In the genomic region with DNA sequence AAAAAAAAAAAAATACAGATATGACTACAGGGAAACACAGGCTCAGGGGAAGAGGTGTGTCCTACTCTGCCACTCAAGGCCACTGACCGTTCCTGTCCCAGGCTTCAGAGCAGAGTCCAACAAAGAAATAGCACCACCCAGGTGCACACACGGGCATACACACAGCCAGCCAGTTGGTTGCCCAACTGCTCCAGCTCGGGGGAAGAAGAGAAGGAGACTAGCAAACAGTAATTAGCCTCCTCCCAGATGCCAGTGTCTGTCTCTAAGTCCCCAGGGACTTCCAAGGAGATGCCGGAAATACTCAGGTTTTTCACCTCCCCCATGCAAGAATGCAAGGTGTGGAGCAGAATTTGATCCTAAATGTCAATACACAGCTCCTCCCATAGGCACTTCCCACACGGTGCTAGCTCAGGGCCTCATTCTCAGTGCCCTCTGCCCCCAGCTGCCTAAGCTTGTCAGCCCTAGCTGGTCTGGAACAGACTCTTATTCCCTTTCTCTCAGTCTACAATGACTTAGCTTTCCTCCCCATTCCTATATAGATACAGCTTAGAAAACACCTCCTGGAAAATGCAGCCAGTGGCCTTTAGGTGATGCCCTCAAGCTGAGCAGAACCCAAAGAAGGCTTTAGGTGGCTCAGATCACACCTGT, we compare ENCODE assay signal across 10 cellular contexts. TPM values are rescaled to one million over a fixed set of nuclear protein-coding genes. Genes with fewer than 3 reads are reported as not detected.
DNase-seq lines count a peak whose midpoint lies in the region; ATAC-seq and TF ChIP-seq lines count a peak whose summit lies in the region.
"Had no signal": no experiment of that assay in that cellular context is flagged by ENCODE, and none has a peak within 500 bp of the region (broad histone marks: within the 10 kb centered on the region; RNA-seq: fewer than 3 reads in every experiment).

No MANE protein-coding gene starts in this region.

- H2AFZ ChIP-seq in Loucy (ENCODE audit: low read length), result no peak overlapping the region

- POLR2A ChIA-PET in CD8-positive, alpha-beta T cell (lab: Charles Lee), result no interaction called here

- 59 to 64% (median 62%) methylated on average over 5 of the region's 5 CpGs for WGBS in spleen, 5 donors

- H3K9ac ChIP-seq in Loucy (ENCODE audit: low read depth, low read length, poor library complexity, severe bottlenecking), result peak overlapping the region; percentile 85
- H3K9ac ChIP-seq in mucosa of rectum (ENCODE audit: low read depth in 1 of 2, low read length in 2 of 2), result peak overlapping the region; percentile 94

- no peaks in the 10 kb centered on the region for H3K27me3 ChIP-seq in CD8-positive, alpha-beta T cell (ENCODE audit: insufficient read depth, low read length)
- no peaks in the 10 kb centered on the region for H3K27me3 ChIP-seq in Loucy (ENCODE audit: insufficient read depth, low read length, poor library complexity, severe bottlenecking)
- H3K27me3 ChIP-seq in mucosa of rectum (ENCODE audit: control insufficient read depth in 2 of 2, insufficient read depth in 2 of 2, low read length in 2 of 2), result no peaks in the 10 kb centered on the region
- peaks cover 0 to 8% (median 0%) of the 10 kb centered on the region in 7 donors for H3K27me3 ChIP-seq in spleen (replicated peaks in 1 of 7)
- no peaks in the 10 kb centered on the region for H3K27me3 ChIP-seq in ascending aorta
- H3K27me3 ChIP-seq: uterus had no signal

- TF ChIP-seq CTCF in CD8-positive, alpha-beta T cell (IDR thresholded peaks at IDR 0.05), result no peak
- TF ChIP-seq CTCF in Loucy (conservative IDR thresholded peaks at IDR 0.05; ENCODE audit: low read length) (peak; percentile 38; the same call in 1 of the 2 replicates), spleen (IDR thresholded peaks at IDR 0.05 in 8 of 11, conservative IDR thresholded peaks at IDR 0.05 in 3 of 11) (no peak), ascending aorta (IDR thresholded peaks at IDR 0.05) (no peak)

- H3K4me3 Mint-ChIP-seq in CD8-positive, alpha-beta T cell, result peak overlapping the region; percentile 93
- peak overlapping the region; percentile 86 for H3K4me3 Mint-ChIP-seq in activated naive CD8-positive, alpha-beta T cell treated with anti-CD3 and anti-CD28 coated beads, Interleukin-2, amount 50 U/mL, for 24 hours

- no peaks in the 10 kb centered on the region for H3K9me3 ChIP-seq in CD8-positive, alpha-beta T cell (ENCODE audit: low read length)
- H3K9me3 ChIP-seq in Loucy (ENCODE audit: insufficient read depth, low read depth, low read length) (no peaks in the 10 kb centered on the region), mucosa of rectum (ENCODE audit: control insufficient read depth in 2 of 2, low read length in 2 of 2) (no peaks in the 10 kb centered on the region), spleen (peaks cover 0 to 18% (median 6%) of the 10 kb centered on the region in 8 donors), ascending aorta (no peaks in the 10 kb centered on the region)
- H3K9me3 ChIP-seq: uterus had no signal

- H3K79me2 ChIP-seq in Loucy (ENCODE audit: insufficient read depth, low read length), result no peaks in the 10 kb centered on the region

- intact Hi-C loops in CD8-positive, alpha-beta T cell (cut with DNase I, micrococcal nuclease), result loop anchor here (5.0 to 10.0 kb wide), 5 partner anchors 198 to 1882 kb away; a partner anchor contains a TSS
- intact Hi-C loops in spleen (cut with DNase I; ENCODE audit: low total_unique reads), result no loop called here
- intact Hi-C loops in ascending aorta (cut with DNase I), result loop anchor here (5.0 kb wide), 1 partner anchor 123 kb away; no protein-coding TSS in a partner anchor

- no peak overlapping the region for H3K4me3 ChIP-seq in CD8-positive, alpha-beta T cell (ENCODE audit: low read depth, low read length)
- H3K4me3 ChIP-seq in Loucy (ENCODE audit: low read length, poor library complexity, severe bottlenecking) (peak overlapping the region; percentile 86), mucosa of rectum (ENCODE audit: low read length in 2 of 2) (peak overlapping the region; percentile 94 to 95), spleen (no peak overlapping the region), ascending aorta (no peak overlapping the region)

- peak overlapping the region; percentile 81 for H3K4me2 ChIP-seq in Loucy (ENCODE audit: low read depth, low read length, poor library complexity, severe bottlenecking)

- no peak for ATAC-seq in CD8-positive, alpha-beta T cell
- no peak for ATAC-seq in activated naive CD8-positive, alpha-beta T cell treated with anti-CD3 and anti-CD28 coated beads, Interleukin-2, amount 50 U/mL, for 24 hours

- peaks cover 23% of the 10 kb centered on the region for H3K4me1 ChIP-seq in CD8-positive, alpha-beta T cell (ENCODE audit: insufficient read depth, low read length)
- H3K4me1 ChIP-seq in Loucy (ENCODE audit: insufficient read depth, low read length, poor library complexity, severe bottlenecking), result peaks cover 20% of the 10 kb centered on the region
- H3K4me1 ChIP-seq in mucosa of rectum (ENCODE audit: control insufficient read depth in 2 of 2, insufficient read depth in 2 of 2, low read length in 2 of 2), result peaks cover 24 to 31% of the 10 kb centered on the region in 2 donors
- H3K4me1 ChIP-seq in spleen, result peaks cover 19 to 43% (median 33%) of the 10 kb centered on the region in 6 donors
- H3K4me1 ChIP-seq in ascending aorta, result peaks cover under 1 to 8% of the 10 kb centered on the region in 2 donors

- no peaks in the 10 kb centered on the region for H4K20me1 ChIP-seq in Loucy (ENCODE audit: insufficient read depth, low read length, poor library complexity, severe bottlenecking)

- TF ChIP-seq POLR2A in spleen (IDR thresholded peaks at IDR 0.05), result no peak

- H3K4me1 Mint-ChIP-seq in CD8-positive, alpha-beta T cell (ENCODE audit: low read depth), result peaks cover 31% of the 10 kb centered on the region
- H3K4me1 Mint-ChIP-seq in activated naive CD8-positive, alpha-beta T cell treated with anti-CD3 and anti-CD28 coated beads, Interleukin-2, amount 50 U/mL, for 24 hours, result peaks cover 26% of the 10 kb centered on the region

- DNase-seq in CD8-positive, alpha-beta T cell, result no peak
- DNase-seq in activated naive CD8-positive, alpha-beta T cell treated with anti-CD3 and anti-CD28 coated beads, Interleukin-2, amount 50 U/mL, for 24 hours, result no peak
- DNase-seq in spleen (no peak), SW 1271 (lab: John Stamatoyannopoulos, UW) (no peak), ascending aorta (ENCODE audit: low spot score in 2 of 2) (no peak)
- no peak for DNase-seq in activated naive CD4-positive, alpha-beta T cell (lab: John Stamatoyannopoulos, UW)
- DNase-seq: nucleus accumbens, uterus had no signal

- H3K36me3 ChIP-seq in CD8-positive, alpha-beta T cell (ENCODE audit: insufficient read depth, low read length), result no peaks in the 10 kb centered on the region
- H3K36me3 ChIP-seq in Loucy (ENCODE audit: insufficient read depth, low read length), result no peaks in the 10 kb centered on the region
- H3K36me3 ChIP-seq in mucosa of rectum (ENCODE audit: control insufficient read depth in 2 of 2, insufficient read depth in 2 of 2, low read length in 2 of 2), result peaks cover 22 to 23% of the 10 kb centered on the region in 2 donors
- peaks cover 0 to 12% (median 0%) of the 10 kb centered on the region in 6 donors for H3K36me3 ChIP-seq in spleen
- peaks cover 16 to 26% of the 10 kb centered on the region in 2 donors for H3K36me3 ChIP-seq in ascending aorta
- H3K36me3 ChIP-seq: uterus had no signal

- H3K27ac ChIP-seq in CD8-positive, alpha-beta T cell (ENCODE audit: low read depth, low read length), result no peak overlapping the region
- peak overlapping the region; percentile 94 to 98 for H3K27ac ChIP-seq in mucosa of rectum (ENCODE audit: low read depth in 2 of 2, low read length in 2 of 2)
- peak overlapping the region in 2 of 8 donors; percentile 16 to 72 for H3K27ac ChIP-seq in spleen
- H3K27ac ChIP-seq in ascending aorta, result no peak overlapping the region

- no peaks in the 10 kb centered on the region for H3F3A ChIP-seq in Loucy (ENCODE audit: low read depth)

- peaks cover 4% of the 10 kb centered on the region for H3K36me3 Mint-ChIP-seq in CD8-positive, alpha-beta T cell
- H3K36me3 Mint-ChIP-seq in activated naive CD8-positive, alpha-beta T cell treated with anti-CD3 and anti-CD28 coated beads, Interleukin-2, amount 50 U/mL, for 24 hours (ENCODE audit: low read depth), result peaks cover 5% of the 10 kb centered on the region

- no peaks in the 10 kb centered on the region for H3K9me2 ChIP-seq in Loucy (replicated peaks; ENCODE audit: low read depth, low read length)

- peak overlapping the region; percentile 60 for H3K27ac Mint-ChIP-seq in CD8-positive, alpha-beta T cell
- H3K27ac Mint-ChIP-seq in activated naive CD8-positive, alpha-beta T cell treated with anti-CD3 and anti-CD28 coated beads, Interleukin-2, amount 50 U/mL, for 24 hours, result peak overlapping the region; percentile 26

- no peaks in the 10 kb centered on the region for H3K27me3 Mint-ChIP-seq in CD8-positive, alpha-beta T cell (ENCODE audit: low read depth)
- H3K27me3 Mint-ChIP-seq in activated naive CD8-positive, alpha-beta T cell treated with anti-CD3 and anti-CD28 coated beads, Interleukin-2, amount 50 U/mL, for 24 hours, result no peaks in the 10 kb centered on the region

- no peaks in the 10 kb centered on the region for H3K9me3 Mint-ChIP-seq in CD8-positive, alpha-beta T cell
- no peaks in the 10 kb centered on the region for H3K9me3 Mint-ChIP-seq in activated naive CD8-positive, alpha-beta T cell treated with anti-CD3 and anti-CD28 coated beads, Interleukin-2, amount 50 U/mL, for 24 hours

- CTCF ChIA-PET in CD8-positive, alpha-beta T cell (lab: Charles Lee), result interaction anchor here (3.0 kb wide), 1 partner anchor 42 kb away, joined by 14 read pairs; no protein-coding TSS in a partner anchor

RNA-seq across cellular contexts. Expression of a gene that starts 1.7 kb away (rescaled TPM):
- total RNA-seq in CD8-positive, alpha-beta T cell, result under 1 TPM; 0.39 to 0.60 TPM
- total RNA-seq in spleen (1 to 10 TPM in 6 of 7 donors, under 1 TPM in 1; 0.97 to 2.2 (median 1.5) TPM), ascending aorta (11.0 TPM)
- polyA plus RNA-seq in spleen, result under 1 TPM; 0.22 to 0.48 (median 0.47) TPM

RNA-seq across cellular contexts. Expression of a gene that starts 45.7 kb away (rescaled TPM):
- 10 to 100 TPM in 1 of 2 experiments, 1 to 10 TPM in 1; 9.7 to 10.2 TPM for total RNA-seq in CD8-positive, alpha-beta T cell
- total RNA-seq in spleen (10 to 100 TPM; 10.4 to 18.0 (median 14.6) TPM), ascending aorta (not detected)
- 10 to 100 TPM; 21.0 to 32.1 (median 28.0) TPM for polyA plus RNA-seq in spleen

RNA-seq across cellular contexts. Expression of a gene that starts 46.0 kb away (rescaled TPM):
- under 1 TPM; 0.08 to 0.14 TPM for total RNA-seq in CD8-positive, alpha-beta T cell
- total RNA-seq in spleen (1 to 10 TPM in 3 of 7 donors, under 1 TPM in 4; 0.52 to 1.8 (median 0.83) TPM), ascending aorta (0.21 TPM)
- polyA plus RNA-seq in spleen, result under 1 TPM; 0.15 to 0.33 (median 0.32) TPM

Comparison
In these comparisons a context has a peak if more than half of its experiments do, and no peak if none do; other contexts are left out.
1. H3K27ac ChIP-seq: peak in mucosa of rectum (2 of 2); none in CD8-positive, alpha-beta T cell (single experiment) and ascending aorta (0 of 2).
2. H3K4me3 ChIP-seq: peak in Loucy (single experiment) and mucosa of rectum (2 of 2); none in CD8-positive, alpha-beta T cell (single experiment), spleen (0 of 8) and ascending aorta (0 of 2).
3. RNA of a gene that starts 45.7 kb away (total RNA-seq): 10.4 to 18.0 TPM in spleen and 9.7 to 10.2 TPM in CD8-positive, alpha-beta T cell; not detected in ascending aorta (single experiment); every median in the first group is over 10 times any median in the second.